ENCODE assay signal across 8 cellular contexts in genomic region chr10:70131560-70131937, GRCh38. TPM values are rescaled to one million over a fixed set of nuclear protein-coding genes. Genes with fewer than 3 reads are reported as not detected.
A peak's percentile ranks its signal among the peaks of the same experiment; 100 is the strongest.
DNase-seq lines count a peak whose midpoint lies in the region; ATAC-seq, FAIRE-seq and TF ChIP-seq lines count a peak whose summit lies in the region.

No MANE protein-coding gene starts in this region.

- POLR2A ChIA-PET in K562 (lab: Yijun Ruan, JAX) = interaction anchor here (0.6 to 1.0 kb wide), 2 partner anchors 11 to 19 kb away, joined by 3 read pairs; no protein-coding TSS in a partner anchor

- in situ Hi-C loops in GM23248 (cut with MboI) = no loop called here
- in situ Hi-C loops in K562 (cut with MboI) = no loop called here

- peaks cover 41% of the 10 kb centered on the region for H3K79me2 ChIP-seq in ACC112 (ENCODE audit: control insufficient read depth, insufficient read depth, low read length, unreplicated experiment)
- H3K79me2 ChIP-seq in GM23248 (ENCODE audit: insufficient read depth) = no peaks in the 10 kb centered on the region
- H3K79me2 ChIP-seq in K562 (ENCODE audit: control insufficient read depth, insufficient read depth, low read length) = peaks cover 23% of the 10 kb centered on the region

- TF ChIP-seq CTCF in K562 (IDR thresholded peaks at IDR 0.05 in 2 of 3, conservative IDR thresholded peaks at IDR 0.05 in 1 of 3; ENCODE audit: insufficient read depth in 2 of 3, low read depth in 1 of 3, low read length in 3 of 3) = no peak
- no peak for TF ChIP-seq CTCF in mesothelial cell of epicardium (IDR thresholded peaks at IDR 0.05; ENCODE audit: unreplicated experiment)

- no peaks in the 10 kb centered on the region for H3K36me3 Mint-ChIP-seq in mesothelial cell of epicardium

- peak overlapping the region; percentile 90 for H3K4me3 Mint-ChIP-seq in mesothelial cell of epicardium

- peaks cover 17% of the 10 kb centered on the region for H3K4me1 Mint-ChIP-seq in mesothelial cell of epicardium

- intact Hi-C loops in K562 (cut with micrococcal nuclease) = no loop called here

- H3F3A ChIP-seq in GM23248 (ENCODE audit: insufficient read depth) = peaks cover 16% of the 10 kb centered on the region

- H3K9ac ChIP-seq in GM23248 (peak overlapping the region; percentile 86), K562 (ENCODE audit: insufficient read depth in 1 of 2, low read depth in 2 of 2, low read length in 2 of 2) (peak overlapping the region; percentile 53 to 93)

- H3K4me3 ChIP-seq in ACC112 (ENCODE audit: low read depth, low read length) = peak overlapping the region; percentile 96
- H3K4me3 ChIP-seq in GM23248 = peak overlapping the region; percentile 74; the same call in 1 of the 2 replicates
- peak overlapping the region; percentile 35 for H3K4me3 ChIP-seq in K562

- H4K20me1 ChIP-seq in GM23248 (ENCODE audit: insufficient read depth) (no peaks in the 10 kb centered on the region), K562 (replicated peaks; ENCODE audit: control insufficient read depth, insufficient read depth, low read length) (no peaks in the 10 kb centered on the region; the same call in 1 of the 2 replicates)

- no peak for FAIRE-seq in K562 (lab: Jason Lieb, UNC)

- no TSS peak for BruUV-seq in K562 (replicated peaks; lab: Mats Ljungman, UMichigan)

- WGBS in GM23248 (ENCODE audit: low coverage in 1 of 2, low lambda C conversion rate in 2 of 2, missing lambda C conversion rate in 2 of 2), 2 experiments = 77 to 79% methylated on average over 4 of the region's 4 CpGs
- WGBS in K562 (ENCODE audit: insufficient coverage, low coverage, missing lambda C conversion rate) = 11% methylated on average over 4 of the region's 4 CpGs

- H3K27me3 ChIP-seq in ACC112 (ENCODE audit: insufficient read depth, low read length) (no peaks in the 10 kb centered on the region), GM23248 (replicated peaks; ENCODE audit: insufficient read depth) (no peaks in the 10 kb centered on the region), K562 (ENCODE audit: control insufficient read depth in 2 of 2, insufficient read depth in 2 of 2, low read length in 2 of 2) (no peaks in the 10 kb centered on the region)

- peak; percentile 25 for ATAC-seq in K562
- ATAC-seq in GM18858 (IDR thresholded peaks at IDR 0.05; ENCODE audit: unreplicated experiment) = no peak

- H2AFZ ChIP-seq in ACC112 (ENCODE audit: low read length, unreplicated experiment) (no peak overlapping the region), GM23248 (no peak overlapping the region), K562 (ENCODE audit: low read depth, low read length) (no peak overlapping the region)

- H3K27ac ChIP-seq in ACC112 (ENCODE audit: low read depth, low read length) (peak overlapping the region; percentile 74), GM23248 (peak overlapping the region; percentile 78), K562 (ENCODE audit: extremely low read depth, low read depth, low read length) (no peak overlapping the region; the same call in 2 of the 3 replicates)

- no peaks in the 10 kb centered on the region for H3K9me3 ChIP-seq in GM23248 (ENCODE audit: low read depth)
- peaks cover under 1% of the 10 kb centered on the region; the same call in 1 of the 2 replicates for H3K9me3 ChIP-seq in K562 (replicated peaks; ENCODE audit: control insufficient read depth, insufficient read depth, low read depth, low read length)

- no peak for TF ChIP-seq POLR2A in K562 (conservative IDR thresholded peaks at IDR 0.05)

- H3K9me3 Mint-ChIP-seq in mesothelial cell of epicardium = no peaks in the 10 kb centered on the region

- peak overlapping the region; percentile 69 for H3K4me2 ChIP-seq in GM23248 (ENCODE audit: unreplicated experiment)
- H3K4me2 ChIP-seq in K562 (ENCODE audit: insufficient read depth, low read length) = peak overlapping the region; percentile 79

- H3K9me1 ChIP-seq in K562 (ENCODE audit: control insufficient read depth, insufficient read depth, low read length) = no peaks in the 10 kb centered on the region

- no peak for TF ChIP-seq RAD21 in K562 (CRISPR knock-in tag; conservative IDR thresholded peaks at IDR 0.05 in 1 of 2, IDR thresholded peaks at IDR 0.05 in 1 of 2)

- DNase-seq in GM23248 (no peak), K562 (ENCODE audit: extremely low read depth in 1 of 4, low spot score in 3 of 4) (no peak), mesothelial cell of epicardium (ENCODE audit: low spot score in 2 of 2, unreplicated experiment in 2 of 2) (no peak), HK-2 (ENCODE audit: unreplicated experiment) (no peak), NOMO-1 (lab: John Stamatoyannopoulos, UW; ENCODE audit: unreplicated experiment in 2 of 2) (no peak), hypothalamus (lab: John Stamatoyannopoulos, UW) (no peak)

- H3K9me2 ChIP-seq in GM23248 (ENCODE audit: insufficient read depth) = no peaks in the 10 kb centered on the region

- no peaks in the 10 kb centered on the region for H3K27me3 Mint-ChIP-seq in mesothelial cell of epicardium (ENCODE audit: low read depth)

- no peaks in the 10 kb centered on the region for H3K36me3 ChIP-seq in ACC112 (ENCODE audit: insufficient read depth, low read length)
- no peaks in the 10 kb centered on the region for H3K36me3 ChIP-seq in GM23248 (ENCODE audit: low read depth)
- peaks cover 2% of the 10 kb centered on the region; the same call in 1 of the 3 replicates for H3K36me3 ChIP-seq in K562 (ENCODE audit: control insufficient read depth, insufficient read depth, low read length)

- H3K27ac Mint-ChIP-seq in mesothelial cell of epicardium = no peak overlapping the region

- H3K4me1 ChIP-seq in ACC112 (ENCODE audit: control insufficient read depth, insufficient read depth, low read length, unreplicated experiment) (peaks cover 24% of the 10 kb centered on the region), GM23248 (ENCODE audit: insufficient read depth) (peaks cover 19% of the 10 kb centered on the region), K562 (replicated peaks in 1 of 2; ENCODE audit: control insufficient read depth in 2 of 2, insufficient read depth in 2 of 2, low read length in 2 of 2) (peaks cover 8 to 29% of the 10 kb centered on the region in 2 experiments; a peak in 4 of 5 replicates)

- CTCF ChIA-PET in K562 (lab: Yijun Ruan, JAX; ENCODE audit: low intra/inter-chr PET ratio) = no interaction called here

- no peak for TF ChIP-seq EP300 in K562 (IDR thresholded peaks at IDR 0.05; ENCODE audit: low read length)

RNA-seq across cellular contexts. Expression of gene AIFM2, which starts 1.1 kb away (rescaled TPM):
- total RNA-seq in GM23248 (2014; rRNA removed; shearing (Covaris generic)) = 5.7 and 7.1 TPM in 2 replicates
- polyA plus RNA-seq in GM23248 (2016; fragmentation: Nextera tagmentation; extraction: Ambion mirVana) = 8.1 and 10.3 TPM in 2 replicates
- total RNA-seq in K562 (2011; cell fraction: chromatin; rRNA removed; ENCODE audit: low replicate concordance) = 7.2 and 14.4 TPM in 2 replicates
- total RNA-seq in K562 (2011; cell fraction: nucleolus; rRNA removed) = 8.3 and 9.7 TPM in 2 replicates
- total RNA-seq in K562 (2011; cell fraction: nucleoplasm; rRNA removed) = 8.2 and 9.4 TPM in 2 replicates
- total RNA-seq in K562 (2014; rRNA removed) = 9.2 and 10.5 TPM in 2 replicates
- total RNA-seq in K562 (2014; rRNA removed; fragmentation: Illumina TruSeq; extraction: Trizol) = 3.9 and 5.3 TPM in 2 replicates
- 7.6 and 7.8 TPM in 2 replicates for total RNA-seq in K562 (2015; rRNA removed; fragmentation: Illumina TruSeq; extraction: Trizol)
- total RNA-seq in K562 (2021) = 11.4 and 13.1 TPM in 2 replicates
- polyA plus RNA-seq in K562 (2011; rRNA removed) = 8.0 and 9.9 TPM in 2 replicates
- polyA plus RNA-seq in K562 (2011; cell fraction: cytosol; rRNA removed) = 9.2 and 13.0 TPM in 2 replicates
- polyA plus RNA-seq in K562 (2011; cell fraction: nucleus; rRNA removed) = 7.5 and 12.1 TPM in 2 replicates
- 11.0 and 11.6 TPM in 2 replicates for polyA plus RNA-seq in K562 (2012)
- polyA plus RNA-seq in K562 (2014; fragmentation: Illumina TruSeq; extraction: Trizol) = 9.3 and 12.1 TPM in 2 replicates
- polyA plus RNA-seq in K562 (2014; fragmentation: Nextera tagmentation; extraction: Ambion mirVana) = 1 to 10 TPM; 2.7 to 4.9 TPM
- polyA plus RNA-seq in K562 (2014; rRNA removed) = 13.9 and 14.1 TPM in 2 replicates
- polyA minus RNA-seq in K562 (2011; rRNA and poly(A)+ RNA removed) = 3.8 and 7.3 TPM in 2 replicates
- polyA minus RNA-seq in K562 (2011; cell fraction: cytosol; rRNA and poly(A)+ RNA removed) = 6.6 and 7.1 TPM in 2 replicates
- polyA minus RNA-seq in K562 (2011; cell fraction: nucleus; rRNA and poly(A)+ RNA removed) = 2.7 and 3.1 TPM in 2 replicates
- 9.5 to 10.4 TPM (median 9.9 TPM) in 3 replicates for total RNA-seq in mesothelial cell of epicardium

RNA-seq across cellular contexts. Expression of gene TYSND1, which starts 15.0 kb away (rescaled TPM):
- 6.4 and 8.1 TPM in 2 replicates for total RNA-seq in GM23248 (2014; rRNA removed; shearing (Covaris generic))
- polyA plus RNA-seq in GM23248 (2016; fragmentation: Nextera tagmentation; extraction: Ambion mirVana) = 3.9 and 4.0 TPM in 2 replicates
- 7.2 and 8.1 TPM in 2 replicates for total RNA-seq in K562 (2011; cell fraction: chromatin; rRNA removed; ENCODE audit: low replicate concordance)
- total RNA-seq in K562 (2011; cell fraction: nucleolus; rRNA removed) = 4.7 and 5.0 TPM in 2 replicates
- total RNA-seq in K562 (2011; cell fraction: nucleoplasm; rRNA removed) = 5.2 and 7.2 TPM in 2 replicates
- total RNA-seq in K562 (2014; rRNA removed) = 0.91 and 1.8 TPM in 2 replicates
- total RNA-seq in K562 (2014; rRNA removed; fragmentation: Illumina TruSeq; extraction: Trizol) = 0.41 and 1.4 TPM in 2 replicates
- total RNA-seq in K562 (2015; rRNA removed; fragmentation: Illumina TruSeq; extraction: Trizol) = 1.4 and 1.6 TPM in 2 replicates
- total RNA-seq in K562 (2021) = 1.7 and 1.9 TPM in 2 replicates
- polyA plus RNA-seq in K562 (2011; rRNA removed) = 1.3 and 2.0 TPM in 2 replicates
- polyA plus RNA-seq in K562 (2011; cell fraction: cytosol; rRNA removed) = 2.1 and 2.3 TPM in 2 replicates
- polyA plus RNA-seq in K562 (2011; cell fraction: nucleus; rRNA removed) = 3.5 and 3.6 TPM in 2 replicates
- polyA plus RNA-seq in K562 (2012) = 0.98 and 2.0 TPM in 2 replicates
- 1.3 TPM in 2 replicates for polyA plus RNA-seq in K562 (2014; fragmentation: Illumina TruSeq; extraction: Trizol)
- polyA plus RNA-seq in K562 (2014; fragmentation: Nextera tagmentation; extraction: Ambion mirVana) = under 1 TPM; 0.60 to 0.65 TPM
- 1.3 and 2.0 TPM in 2 replicates for polyA plus RNA-seq in K562 (2014; rRNA removed)
- 1.5 and 2.1 TPM in 2 replicates for polyA minus RNA-seq in K562 (2011; rRNA and poly(A)+ RNA removed)
- 0.48 and 0.73 TPM in 2 replicates for polyA minus RNA-seq in K562 (2011; cell fraction: cytosol; rRNA and poly(A)+ RNA removed)
- 2.6 and 3.1 TPM in 2 replicates for polyA minus RNA-seq in K562 (2011; cell fraction: nucleus; rRNA and poly(A)+ RNA removed)
- total RNA-seq in mesothelial cell of epicardium = 19.2 to 20.9 TPM (median 19.9 TPM) in 3 replicates

RNA-seq across cellular contexts. Expression of gene SAR1A, which starts 38.8 kb away (rescaled TPM):
- 153 and 163 TPM in 2 replicates for total RNA-seq in GM23248 (2014; rRNA removed; shearing (Covaris generic))
- polyA plus RNA-seq in GM23248 (2016; fragmentation: Nextera tagmentation; extraction: Ambion mirVana) = 181 and 186 TPM in 2 replicates
- 82.1 and 152 TPM in 2 replicates for total RNA-seq in K562 (2011; cell fraction: chromatin; rRNA removed; ENCODE audit: low replicate concordance)
- total RNA-seq in K562 (2011; cell fraction: nucleolus; rRNA removed) = 47.0 and 49.2 TPM in 2 replicates
- total RNA-seq in K562 (2011; cell fraction: nucleoplasm; rRNA removed) = 98.8 and 142 TPM in 2 replicates
- total RNA-seq in K562 (2014; rRNA removed) = 63.0 and 68.5 TPM in 2 replicates
- 96.9 and 105 TPM in 2 replicates for total RNA-seq in K562 (2014; rRNA removed; fragmentation: Illumina TruSeq; extraction: Trizol)
- total RNA-seq in K562 (2015; rRNA removed; fragmentation: Illumina TruSeq; extraction: Trizol) = 79.4 and 84.9 TPM in 2 replicates
- total RNA-seq in K562 (2021) = 119 and 123 TPM in 2 replicates
- 123 and 129 TPM in 2 replicates for polyA plus RNA-seq in K562 (2011; rRNA removed)
- 22.7 and 40.1 TPM in 2 replicates for polyA plus RNA-seq in K562 (2011; cell fraction: cytosol; rRNA removed)
- 35.5 and 56.1 TPM in 2 replicates for polyA plus RNA-seq in K562 (2011; cell fraction: nucleus; rRNA removed)
- 40.2 and 56.6 TPM in 2 replicates for polyA plus RNA-seq in K562 (2012)
- 73.8 and 76.6 TPM in 2 replicates for polyA plus RNA-seq in K562 (2014; fragmentation: Illumina TruSeq; extraction: Trizol)
- polyA plus RNA-seq in K562 (2014; fragmentation: Nextera tagmentation; extraction: Ambion mirVana) = 100 to 1,000 TPM; 115 to 132 TPM
- 53.0 and 55.8 TPM in 2 replicates for polyA plus RNA-seq in K562 (2014; rRNA removed)
- 168 and 183 TPM in 2 replicates for polyA minus RNA-seq in K562 (2011; rRNA and poly(A)+ RNA removed)
- polyA minus RNA-seq in K562 (2011; cell fraction: cytosol; rRNA and poly(A)+ RNA removed) = 51.8 and 62.8 TPM in 2 replicates
- 19.5 and 37.4 TPM in 2 replicates for polyA minus RNA-seq in K562 (2011; cell fraction: nucleus; rRNA and poly(A)+ RNA removed)
- 125 to 133 TPM (median 131 TPM) in 3 replicates for total RNA-seq in mesothelial cell of epicardium

Comparison
In these comparisons a context has a peak if more than half of its experiments do, and no peak if none do; other contexts are left out.
1. H3K4me3 ChIP-seq: peak in every context shown above with its lines; median percentile 96 in ACC112; 74 in GM23248; 35 in K562.